ENCODE assay signal across 8 cellular contexts in the genomic region with DNA sequence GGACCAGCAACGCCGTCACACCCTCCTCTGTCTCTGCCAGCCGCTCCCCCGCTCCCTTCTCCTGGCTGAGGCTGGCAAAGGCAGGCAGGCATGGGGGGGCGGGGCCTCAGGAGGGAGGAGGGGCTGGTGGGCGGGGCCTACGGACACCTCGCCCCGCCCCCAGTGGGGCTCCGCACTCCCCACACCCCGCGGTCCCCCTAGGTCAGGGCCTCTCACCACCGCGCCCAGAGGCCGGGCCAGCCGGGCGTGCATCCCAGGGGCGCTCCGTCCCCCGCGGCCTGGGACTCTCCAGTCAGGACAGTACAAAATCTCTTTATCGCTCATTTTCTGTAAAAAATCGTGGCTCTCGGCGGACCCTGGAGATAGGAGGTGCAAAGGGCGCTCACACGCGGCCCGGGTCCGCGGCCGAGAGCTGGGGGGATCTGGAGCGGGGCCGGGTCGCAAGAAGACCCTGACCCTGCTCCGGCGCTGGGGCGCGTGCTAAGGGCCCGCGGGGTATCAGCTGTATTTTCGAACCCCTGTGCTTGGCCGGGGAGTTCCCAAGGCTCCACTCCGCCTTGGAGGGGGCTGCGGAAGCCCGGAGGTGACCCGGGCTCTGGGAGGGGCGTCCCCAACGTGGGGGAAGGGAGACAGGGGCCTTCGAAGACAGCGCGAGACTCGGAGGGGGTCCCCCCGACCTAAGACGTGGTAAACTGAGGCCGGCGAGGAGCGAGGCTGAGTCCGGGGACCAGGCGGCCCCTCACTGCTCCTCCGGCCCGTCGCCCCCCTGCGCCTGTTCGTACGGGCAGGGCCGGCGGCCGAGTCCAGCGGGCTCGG. TPM values are rescaled to one million over a fixed set of nuclear protein-coding genes. Genes with fewer than 3 reads are reported as not detected.
DNase-seq lines count a peak whose midpoint lies in the region; ATAC-seq and TF ChIP-seq lines count a peak whose summit lies in the region.
"Not testable (repeated sequence)": the region's sequence is repeated elsewhere in the genome, so short reads cannot be mapped to it uniquely, and the experiment has no call there.

No MANE protein-coding gene starts in this region.

- H3K27ac ChIP-seq in CD4-positive, alpha-beta memory T cell (ENCODE audit: low read depth, low read length); HUES6 (ENCODE audit: low read depth, low read length); osteoblast (ENCODE audit: low read depth, low read length); testis: not testable (repeated sequence)

- not testable (repeated sequence) for H3K36me3 Mint-ChIP-seq in CD4-positive, alpha-beta memory T cell; activated CD4-positive, alpha-beta T cell treated with anti-CD3 and anti-CD28 coated beads for 36 hours (ENCODE audit: low read depth)

- not testable (repeated sequence) for H3K27me3 Mint-ChIP-seq in CD4-positive, alpha-beta memory T cell; activated CD4-positive, alpha-beta T cell treated with anti-CD3 and anti-CD28 coated beads for 36 hours

- peak in 2 of 5 donors; percentile 7 to 40 for DNase-seq in CD4-positive, alpha-beta memory T cell
- DNase-seq in activated CD4-positive, alpha-beta T cell treated with anti-CD3 and anti-CD28 coated beads for 36 hours = peak; percentile 25
- DNase-seq in astrocyte of the hippocampus (ENCODE audit: low read depth, low spot score) (peak; percentile 14), osteoblast (ENCODE audit: insufficient read length, low spot score, missing footprints) (peak; percentile 26), testis (peak; percentile 20)
- DNase-seq in epithelial cell of esophagus (ENCODE audit: low read depth) = not testable (repeated sequence)

- H3K36me3 ChIP-seq in CD4-positive, alpha-beta memory T cell (ENCODE audit: insufficient read depth, low read length); HUES6 (ENCODE audit: control insufficient read depth, insufficient read depth, low read length); osteoblast (ENCODE audit: insufficient read depth, low read length); testis (ENCODE audit: low read depth, missing control alignments): not testable (repeated sequence)

- POLR2A ChIA-PET in CD4-positive, alpha-beta memory T cell (lab: Charles Lee; ENCODE audit: partially characterized antibody); activated CD4-positive, alpha-beta T cell treated with anti-CD3 and anti-CD28 coated beads for 36 hours (lab: Charles Lee): not testable (repeated sequence)

- peak overlapping the region in 1 of 2 donors; percentile 24 for H3K4me3 ChIP-seq in CD4-positive, alpha-beta memory T cell (ENCODE audit: low read length in 2 of 2)
- H3K4me3 ChIP-seq in HUES6 (ENCODE audit: low read depth, low read length) = peak overlapping the region; percentile 62
- peak overlapping the region; percentile 47 for H3K4me3 ChIP-seq in epithelial cell of esophagus (ENCODE audit: low read length)
- H3K4me3 ChIP-seq in iPS-18c (ENCODE audit: insufficient read depth, low read depth, low read length) = peak overlapping the region; percentile 55; the same call in 1 of the 2 replicates
- H3K4me3 ChIP-seq in osteoblast (ENCODE audit: insufficient read depth, low read length) = peak overlapping the region; percentile 47
- peak overlapping the region in 1 of 2 donors; percentile 29 for H3K4me3 ChIP-seq in testis

- H3K4me1 ChIP-seq in CD4-positive, alpha-beta memory T cell (ENCODE audit: insufficient read depth, low read length); HUES6 (ENCODE audit: control insufficient read depth, insufficient read depth, low read length); osteoblast (ENCODE audit: insufficient read depth, low read length); testis: not testable (repeated sequence)

- not testable (repeated sequence) for TF ChIP-seq CTCF in epithelial cell of esophagus (IDR thresholded peaks at IDR 0.05; ENCODE audit: insufficient read depth, low read depth, low read length, missing control alignments); osteoblast (IDR thresholded peaks at IDR 0.05; ENCODE audit: extremely low read depth, low read depth, low read length); testis (IDR thresholded peaks at IDR 0.05)

- H3K9me3 ChIP-seq in CD4-positive, alpha-beta memory T cell (ENCODE audit: control insufficient read depth in 1 of 2, low read length in 2 of 2); HUES6 (ENCODE audit: control insufficient read depth, insufficient read depth, low read depth, low read length); iPS-18c (ENCODE audit: control insufficient read depth, insufficient read depth, low read length); osteoblast (ENCODE audit: low read depth, low read length); testis: not testable (repeated sequence)

- peak overlapping the region; percentile 62 for H2AFZ ChIP-seq in osteoblast (ENCODE audit: low read length)

- not testable (repeated sequence) for H3K27ac Mint-ChIP-seq in CD4-positive, alpha-beta memory T cell; activated CD4-positive, alpha-beta T cell treated with anti-CD3 and anti-CD28 coated beads for 36 hours

- ATAC-seq in activated CD4-positive, alpha-beta T cell treated with anti-CD3 and anti-CD28 coated beads for 36 hours = not testable (repeated sequence)

- not testable (repeated sequence) for H3K9me3 Mint-ChIP-seq in CD4-positive, alpha-beta memory T cell; activated CD4-positive, alpha-beta T cell treated with anti-CD3 and anti-CD28 coated beads for 36 hours (ENCODE audit: low read depth)

- peak overlapping the region; percentile 66 for H3K4me2 ChIP-seq in osteoblast (ENCODE audit: insufficient read depth, low read length)

- H3K9ac ChIP-seq in HUES6 (ENCODE audit: low read length) = not testable (repeated sequence)

- CTCF ChIA-PET in CD4-positive, alpha-beta memory T cell (lab: Charles Lee; ENCODE audit: partially characterized antibody); activated CD4-positive, alpha-beta T cell treated with anti-CD3 and anti-CD28 coated beads for 36 hours (lab: Charles Lee): not testable (repeated sequence)

- not testable (repeated sequence) for H3K27me3 ChIP-seq in CD4-positive, alpha-beta memory T cell (ENCODE audit: insufficient read depth, low read length); HUES6 (ENCODE audit: control insufficient read depth, insufficient read depth, low read length); osteoblast (ENCODE audit: insufficient read depth, low read length); testis

- H3K4me1 Mint-ChIP-seq in CD4-positive, alpha-beta memory T cell; activated CD4-positive, alpha-beta T cell treated with anti-CD3 and anti-CD28 coated beads for 36 hours: not testable (repeated sequence)

- not testable (repeated sequence) for H4K20me1 ChIP-seq in osteoblast (ENCODE audit: insufficient read depth, low read length)

- intact Hi-C loops in CD4-positive, alpha-beta memory T cell (cut with micrococcal nuclease) = loop anchor here (5.0 kb wide), 1 partner anchor 268 kb away; no protein-coding TSS in a partner anchor
- intact Hi-C loops in activated CD4-positive, alpha-beta T cell treated with anti-CD3 and anti-CD28 coated beads for 36 hours (cut with DNase I, micrococcal nuclease) = loop anchor here (5.0 to 10.0 kb wide), 3 partner anchors 270 to 340 kb away; no protein-coding TSS in a partner anchor
- intact Hi-C loops in testis (cut with DNase I; ENCODE audit: low total_unique reads) = not testable (repeated sequence)

- TF ChIP-seq POLR2A in testis (IDR thresholded peaks at IDR 0.05) = not testable (repeated sequence)

- peak overlapping the region; percentile 21 to 84 (median 72) for H3K4me3 Mint-ChIP-seq in CD4-positive, alpha-beta memory T cell
- H3K4me3 Mint-ChIP-seq in activated CD4-positive, alpha-beta T cell treated with anti-CD3 and anti-CD28 coated beads for 36 hours = peak overlapping the region; percentile 52

- not testable (repeated sequence) for H3K79me2 ChIP-seq in osteoblast (ENCODE audit: insufficient read depth, low read length)

- WGBS in testis, 2 donors = 5% methylated on average over 15 of the region's 71 CpGs; no CpG with 5 or more reads in 1 of the 2 donors

RNA-seq across cellular contexts. Expression of a gene that starts 28.9 kb away (rescaled TPM):
- 10 to 100 TPM; 89.5 to 95.3 TPM for total RNA-seq in CD4-positive, alpha-beta memory T cell
- polyA plus RNA-seq in CD4-positive, alpha-beta memory T cell = 10 to 100 TPM; 22.1 to 32.2 TPM
- total RNA-seq in activated CD4-positive, alpha-beta T cell treated with anti-CD3 and anti-CD28 coated beads for 36 hours = 10 to 100 TPM; 41.9 to 42.4 TPM
- 50.4 and 67.3 TPM in 2 replicates for total RNA-seq in osteoblast
- total RNA-seq in testis = 10 to 100 TPM; 36.0 to 51.2 TPM
- 58.7 TPM for polyA plus RNA-seq in testis (ENCODE audit: insufficient read depth, low read depth, low replicate concordance)
